ENCODE assay signal across 4 cellular contexts in the genomic region with DNA sequence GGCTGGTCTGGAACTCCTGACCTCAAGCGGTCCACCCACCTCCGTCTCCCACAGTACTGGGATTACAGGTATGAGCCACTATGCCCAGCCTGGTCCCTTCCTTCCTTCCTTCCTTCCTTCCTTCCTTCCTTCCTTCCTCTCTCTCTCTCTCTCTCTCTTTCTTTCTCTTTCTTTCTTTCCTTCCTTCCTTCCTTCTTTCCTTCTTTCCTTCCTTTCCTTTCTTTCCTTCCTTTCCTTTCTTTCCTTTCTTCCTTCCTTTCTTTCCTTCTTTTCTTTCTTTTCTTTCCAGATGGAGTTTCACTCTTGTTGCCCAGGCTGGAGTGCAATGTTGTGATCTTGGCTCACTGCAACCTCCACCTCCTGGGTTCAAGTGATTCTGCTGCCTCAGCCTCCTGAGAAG. TPM values are rescaled to one million over a fixed set of nuclear protein-coding genes. Genes with fewer than 3 reads are reported as not detected.
DNase-seq lines count a peak whose midpoint lies in the region; ATAC-seq and TF ChIP-seq lines count a peak whose summit lies in the region.
"Not testable (repeated sequence)": the region's sequence is repeated elsewhere in the genome, so short reads cannot be mapped to it uniquely, and the experiment has no call there.

No MANE protein-coding gene starts in this region.

- not testable (repeated sequence) for H3K4me1 ChIP-seq in HEK293 (ENCODE audit: control insufficient read depth, insufficient read depth, low read length)

- H3K27me3 Mint-ChIP-seq in activated CD8-positive, alpha-beta T cell treated with anti-CD3 and anti-CD28 coated beads, Interleukin-2, amount 10 ng/mL, durations not matched to agents 7 days and 5 days (ENCODE audit: low read depth); central memory CD8-positive, alpha-beta T cell; nephron progenitor cell (ENCODE audit: low read depth, poor library complexity): not testable (repeated sequence)

- not testable (repeated sequence) for H3K9me3 Mint-ChIP-seq in activated CD8-positive, alpha-beta T cell treated with anti-CD3 and anti-CD28 coated beads, Interleukin-2, amount 10 ng/mL, durations not matched to agents 7 days and 5 days (ENCODE audit: insufficient read depth); central memory CD8-positive, alpha-beta T cell; nephron progenitor cell

- not testable (repeated sequence) for H3K4me3 ChIP-seq in HEK293 (ENCODE audit: low read depth, low read length)

- H3K27ac Mint-ChIP-seq in activated CD8-positive, alpha-beta T cell treated with anti-CD3 and anti-CD28 coated beads, Interleukin-2, amount 10 ng/mL, durations not matched to agents 7 days and 5 days = peak overlapping the region; percentile 61
- peak overlapping the region; percentile 54 for H3K27ac Mint-ChIP-seq in central memory CD8-positive, alpha-beta T cell (ENCODE audit: low read depth)
- H3K27ac Mint-ChIP-seq in nephron progenitor cell = peak overlapping the region; percentile 78

- not testable (repeated sequence) for H3K4me1 Mint-ChIP-seq in activated CD8-positive, alpha-beta T cell treated with anti-CD3 and anti-CD28 coated beads, Interleukin-2, amount 10 ng/mL, durations not matched to agents 7 days and 5 days (ENCODE audit: low read depth); nephron progenitor cell
- peaks cover 14% of the 10 kb centered on the region for H3K4me1 Mint-ChIP-seq in central memory CD8-positive, alpha-beta T cell

- not testable (repeated sequence) for H3K9me3 ChIP-seq in HEK293 (ENCODE audit: control insufficient read depth, insufficient read depth, low read depth, low read length)

- H3K36me3 ChIP-seq in HEK293 (ENCODE audit: control insufficient read depth in 2 of 2, insufficient read depth in 1 of 2, low read length in 2 of 2) = peaks cover 44 to 65% of the 10 kb centered on the region in 2 experiments

- peaks cover 40% of the 10 kb centered on the region for H3K36me3 Mint-ChIP-seq in activated CD8-positive, alpha-beta T cell treated with anti-CD3 and anti-CD28 coated beads, Interleukin-2, amount 10 ng/mL, durations not matched to agents 7 days and 5 days (ENCODE audit: low read depth)
- H3K36me3 Mint-ChIP-seq in central memory CD8-positive, alpha-beta T cell (ENCODE audit: insufficient read depth) = peaks cover 32% of the 10 kb centered on the region
- peaks cover 67% of the 10 kb centered on the region for H3K36me3 Mint-ChIP-seq in nephron progenitor cell (ENCODE audit: low read depth)

- not testable (repeated sequence) for H3K4me3 Mint-ChIP-seq in activated CD8-positive, alpha-beta T cell treated with anti-CD3 and anti-CD28 coated beads, Interleukin-2, amount 10 ng/mL, durations not matched to agents 7 days and 5 days; central memory CD8-positive, alpha-beta T cell; nephron progenitor cell

- TF ChIP-seq CTCF in HEK293 (tag by site-specific recombination; IDR thresholded peaks at IDR 0.05); nephron progenitor cell (IDR thresholded peaks at IDR 0.05): not testable (repeated sequence)

- H3K27ac ChIP-seq in HEK293 (ENCODE audit: extremely low read depth, low read depth, low read length) = not testable (repeated sequence)

- ATAC-seq in activated CD8-positive, alpha-beta T cell treated with anti-CD3 and anti-CD28 coated beads, Interleukin-2, amount 10 ng/mL, durations not matched to agents 7 days and 5 days; central memory CD8-positive, alpha-beta T cell (replicated peaks; ENCODE audit: extremely low read depth, poor library complexity, severe bottlenecking): not testable (repeated sequence)

- DNase-seq in activated CD8-positive, alpha-beta T cell treated with anti-CD3 and anti-CD28 coated beads, Interleukin-2, amount 10 ng/mL, durations not matched to agents 7 days and 5 days; central memory CD8-positive, alpha-beta T cell (ENCODE audit: low spot score in 2 of 2); nephron progenitor cell: not testable (repeated sequence)

- POLR2A ChIA-PET in HEK293 (lab: Yijun Ruan, JAX) = interaction anchor here (0.6 kb wide), 1 partner anchor 41 kb away, joined by 6 read pairs; no protein-coding TSS in a partner anchor
- POLR2A ChIA-PET in activated CD8-positive, alpha-beta T cell treated with anti-CD3 and anti-CD28 coated beads, Interleukin-2, amount 10 ng/mL, durations not matched to agents 7 days and 5 days (lab: Charles Lee) = not testable (repeated sequence)

- CTCF ChIA-PET in HEK293 (lab: Yijun Ruan, JAX); activated CD8-positive, alpha-beta T cell treated with anti-CD3 and anti-CD28 coated beads, Interleukin-2, amount 10 ng/mL, durations not matched to agents 7 days and 5 days (lab: Charles Lee): not testable (repeated sequence)

TF ChIP-seq in HEK293, 187 proteins besides CTCF, POLR2A, EP300 and RAD21:
- TF ChIP-seq ZNF366 (tag by site-specific recombination; conservative IDR thresholded peaks at IDR 0.05) (peak; percentile 97), PRDM1 (tag by site-specific recombination; IDR thresholded peaks at IDR 0.05) (peak; percentile 93)

RNA-seq across cellular contexts. Expression of gene DDX21, which starts 26.8 kb away (rescaled TPM):
- total RNA-seq in activated CD8-positive, alpha-beta T cell treated with anti-CD3 and anti-CD28 coated beads, Interleukin-2, amount 10 ng/mL, durations not matched to agents 7 days and 5 days = 10 to 100 TPM; 94.7 to 94.9 TPM

RNA-seq across cellular contexts. Expression of gene DDX50, which starts 28.0 kb away (rescaled TPM):
- total RNA-seq in activated CD8-positive, alpha-beta T cell treated with anti-CD3 and anti-CD28 coated beads, Interleukin-2, amount 10 ng/mL, durations not matched to agents 7 days and 5 days = 10 to 100 TPM; 46.9 to 50.7 TPM

RNA-seq across cellular contexts. Expression of gene KIFBP, which starts 59.4 kb away (rescaled TPM):
- 10 to 100 TPM; 13.7 to 16.5 TPM for total RNA-seq in activated CD8-positive, alpha-beta T cell treated with anti-CD3 and anti-CD28 coated beads, Interleukin-2, amount 10 ng/mL, durations not matched to agents 7 days and 5 days
